ENCODE assay signal across 14 cellular contexts in the genomic region with DNA sequence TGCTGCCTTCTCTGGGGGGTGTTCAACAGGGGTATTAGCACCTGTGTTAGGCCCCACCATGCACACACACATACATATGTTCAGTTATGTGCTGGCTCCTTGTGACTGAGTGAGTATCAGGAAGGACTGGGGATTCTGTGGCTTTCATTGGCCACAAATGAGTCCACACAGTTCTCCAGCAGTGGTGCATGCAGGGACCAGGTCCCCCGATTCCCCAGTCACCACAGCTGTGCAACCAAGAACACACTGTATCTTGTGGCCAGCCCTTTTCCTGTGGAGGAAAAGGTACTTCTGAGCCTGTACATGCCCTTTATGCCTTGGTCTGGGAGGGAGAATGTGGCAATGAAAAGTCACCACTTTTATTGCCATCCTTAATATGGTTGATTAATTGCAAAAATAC.
A peak's percentile ranks its signal among the peaks of the same experiment; 100 is the strongest.
DNase-seq lines count a peak whose midpoint lies in the region; ATAC-seq and TF ChIP-seq lines count a peak whose summit lies in the region.
"Had no signal": no experiment of that assay in that cellular context is flagged by ENCODE, and none has a peak within 500 bp of the region (broad histone marks: within the 10 kb centered on the region; RNA-seq: fewer than 3 reads in every experiment).

No MANE protein-coding gene starts in this region.

- peaks cover 10% of the 10 kb centered on the region for H3K4me1 Mint-ChIP-seq in activated CD8-positive, alpha-beta T cell treated with anti-CD3 and anti-CD28 coated beads, Interleukin-2, amount 10 ng/mL, durations not matched to agents 7 days and 5 days (ENCODE audit: low read depth)
- H3K4me1 Mint-ChIP-seq: CD8-positive, alpha-beta memory T cell; memory B cell had no signal

- H3K27ac ChIP-seq in HL-60 (replicated peaks) (peak overlapping the region; percentile 83), left ventricle myocardium inferior (replicated peaks) (no peak overlapping the region), ascending aorta (peak overlapping the region in 1 of 2 donors; percentile 84)

- H3K36me3 Mint-ChIP-seq in activated CD8-positive, alpha-beta T cell treated with anti-CD3 and anti-CD28 coated beads, Interleukin-2, amount 10 ng/mL, durations not matched to agents 7 days and 5 days (ENCODE audit: low read depth): no peaks in the 10 kb centered on the region

- ATAC-seq in activated CD8-positive, alpha-beta T cell treated with anti-CD3 and anti-CD28 coated beads, Interleukin-2, amount 10 ng/mL, durations not matched to agents 7 days and 5 days: peak; percentile 51

- H3K27me3 ChIP-seq in HL-60 (ENCODE audit: insufficient read depth, poor library complexity, severe bottlenecking): no peaks in the 10 kb centered on the region
- H3K27me3 ChIP-seq in left ventricle myocardium inferior (ENCODE audit: low read depth): no peaks in the 10 kb centered on the region
- H3K27me3 ChIP-seq in ascending aorta: no peaks in the 10 kb centered on the region

- H3K36me3 ChIP-seq in left ventricle myocardium inferior (no peaks in the 10 kb centered on the region), ascending aorta (no peaks in the 10 kb centered on the region)

- H3K27me3 Mint-ChIP-seq in activated CD8-positive, alpha-beta T cell treated with anti-CD3 and anti-CD28 coated beads, Interleukin-2, amount 10 ng/mL, durations not matched to agents 7 days and 5 days (ENCODE audit: low read depth): no peaks in the 10 kb centered on the region
- H3K27me3 Mint-ChIP-seq: CD8-positive, alpha-beta memory T cell; memory B cell had no signal

- H3K4me1 ChIP-seq in left ventricle myocardium inferior: peaks cover 31% of the 10 kb centered on the region
- peaks cover 12 to 21% of the 10 kb centered on the region in 2 donors for H3K4me1 ChIP-seq in ascending aorta

- H3K9me3 Mint-ChIP-seq in activated CD8-positive, alpha-beta T cell treated with anti-CD3 and anti-CD28 coated beads, Interleukin-2, amount 10 ng/mL, durations not matched to agents 7 days and 5 days (ENCODE audit: insufficient read depth): no peaks in the 10 kb centered on the region
- H3K9me3 Mint-ChIP-seq: activated T-cell treated with anti-CD3 and anti-CD28 coated beads, Interleukin-2, amount 50 U/mL, for 4 hours; CD8-positive, alpha-beta memory T cell had no signal

- CTCF ChIA-PET in activated CD8-positive, alpha-beta T cell treated with anti-CD3 and anti-CD28 coated beads, Interleukin-2, amount 10 ng/mL, durations not matched to agents 7 days and 5 days (lab: Charles Lee): interaction anchor here (0.9 to 1.5 kb wide), 4 partner anchors 11 to 133 kb away, joined by 3 to 5 read pairs (median 4); no protein-coding TSS in a partner anchor

- DNase-seq in GDM1 (lab: John Stamatoyannopoulos, UW): peak; percentile 84
- peak in 1 of 2 experiments; percentile 59 for DNase-seq in HL-60 (ENCODE audit: low read depth in 1 of 2, low spot score in 1 of 2)
- DNase-seq in activated CD8-positive, alpha-beta T cell treated with anti-CD3 and anti-CD28 coated beads, Interleukin-2, amount 10 ng/mL, durations not matched to agents 7 days and 5 days: peak; percentile 32
- DNase-seq in skeletal muscle cell (ENCODE audit: low read depth): no peak
- DNase-seq in HK-2 (ENCODE audit: unreplicated experiment): no peak
- no peak for DNase-seq in left ventricle myocardium inferior
- DNase-seq in ascending aorta (ENCODE audit: low spot score in 2 of 2): no peak
- no peak for DNase-seq in midbrain (lab: John Stamatoyannopoulos, UW)
- DNase-seq: activated T-cell treated with anti-CD3 and anti-CD28 coated beads, Interleukin-2, amount 50 U/mL, for 4 hours; CD8-positive, alpha-beta memory T cell; MM.1S; NCI-H446; posterior cingulate gyrus had no signal

- POLR2A ChIA-PET in activated CD8-positive, alpha-beta T cell treated with anti-CD3 and anti-CD28 coated beads, Interleukin-2, amount 10 ng/mL, durations not matched to agents 7 days and 5 days (lab: Charles Lee): interaction anchor here (1.0 kb wide), 1 partner anchor 74 kb away, joined by 4 read pairs; no protein-coding TSS in a partner anchor

- H3K27ac Mint-ChIP-seq in activated CD8-positive, alpha-beta T cell treated with anti-CD3 and anti-CD28 coated beads, Interleukin-2, amount 10 ng/mL, durations not matched to agents 7 days and 5 days: no peak overlapping the region
- H3K27ac Mint-ChIP-seq: CD8-positive, alpha-beta memory T cell; memory B cell had no signal

- intact Hi-C loops in left ventricle myocardium inferior (cut with micrococcal nuclease): no loop called here
- intact Hi-C loops in ascending aorta (cut with DNase I): no loop called here

- no peak for TF ChIP-seq CTCF in HL-60 (IDR thresholded peaks at IDR 0.05; ENCODE audit: insufficient read depth, low read length)
- TF ChIP-seq CTCF in left ventricle myocardium inferior (IDR thresholded peaks at IDR 0.05; ENCODE audit: borderline replicate concordance): no peak
- TF ChIP-seq CTCF in ascending aorta (IDR thresholded peaks at IDR 0.05): no peak

- H3K4me3 ChIP-seq in HL-60 (replicated peaks; ENCODE audit: insufficient read depth, low read length) (no peak overlapping the region), skeletal muscle cell (ENCODE audit: low read depth, low read length) (peak overlapping the region; percentile 35), left ventricle myocardium inferior (no peak overlapping the region), ascending aorta (no peak overlapping the region)

- H3K9me3 ChIP-seq in left ventricle myocardium inferior (replicated peaks) (no peaks in the 10 kb centered on the region), ascending aorta (no peaks in the 10 kb centered on the region)

- no peak overlapping the region for H3K4me3 Mint-ChIP-seq in activated CD8-positive, alpha-beta T cell treated with anti-CD3 and anti-CD28 coated beads, Interleukin-2, amount 10 ng/mL, durations not matched to agents 7 days and 5 days
- H3K4me3 Mint-ChIP-seq: activated T-cell treated with anti-CD3 and anti-CD28 coated beads, Interleukin-2, amount 50 U/mL, for 4 hours; CD8-positive, alpha-beta memory T cell; memory B cell had no signal

Comparison
In these comparisons a context has a peak if more than half of its experiments do, and no peak if none do; other contexts are left out.
1. DNase-seq: peak in GDM1 (single experiment) and activated CD8-positive, alpha-beta T cell treated with anti-CD3 and anti-CD28 coated beads, Interleukin-2, amount 10 ng/mL, durations not matched to agents 7 days and 5 days (single experiment); none in skeletal muscle cell (single experiment), HK-2 (single experiment), left ventricle myocardium inferior (single experiment), ascending aorta (0 of 2) and midbrain (single experiment).